31 cellular contexts compared by ENCODE assay signal in genomic region chr20:24742989-24743388, GRCh38.
"Had no signal": no experiment of that assay in that cellular context is flagged by ENCODE, and none has a peak within 500 bp of the region (broad histone marks: within the 10 kb centered on the region; RNA-seq: fewer than 3 reads in every experiment).

No MANE protein-coding gene starts in this region.

- H3K27ac ChIP-seq: brain microvascular endothelial cell, PC-9, RWPE1 had no signal

- DNase-seq: activated CD4-positive, alpha-beta T cell treated with anti-CD3 and anti-CD28 coated beads for 1 hour; activated CD4-positive, alpha-beta T cell treated with anti-CD3 and anti-CD28 coated beads for 48 hours; activated CD4-positive, CD25-positive, alpha-beta regulatory T cell; activated effector memory CD4-positive, alpha-beta T cell treated with Interleukin-2 at 50 U/mL for 16 hours; activated naive CD4-positive, alpha-beta T cell treated with anti-CD3 and anti-CD28 coated beads, Interleukin-2, amount 10 ng/mL, durations not matched to agents 7 days and 5 days; activated T-cell treated with anti-CD3 and anti-CD28 coated beads, Interleukin-2, amount 50 U/mL, for 48 hours; amniotic stem cell; aorta; brain microvascular endothelial cell; central memory CD4-positive, alpha-beta T cell; IMR-90; NCI-H1417; NCI-H146; NCI-H187; NCI-H2107; NCI-H2171; NCI-H510A; NCI-H526; NCI-H748 treated with DMSO at 0.1 percent for 48 hours; NK-92 treated with Interleukin-12 subunit alpha and Interleukin-12 subunit beta, amount 100 ng/mL, for 24 hours; PC-9; SIG-M5; SW 1271; T-helper 1 cell; T-helper 2 cell; T-helper 9 cell had no signal

- H2AFZ ChIP-seq: PC-9 had no signal

- H3K4me2 ChIP-seq: PC-9 had no signal

- H3K4me3 Mint-ChIP-seq: activated naive CD4-positive, alpha-beta T cell treated with anti-CD3 and anti-CD28 coated beads, Interleukin-2, amount 10 ng/mL, durations not matched to agents 7 days and 5 days; activated naive CD8-positive, alpha-beta T cell had no signal

- H3K27me3 ChIP-seq: brain microvascular endothelial cell had no signal

- H3K36me3 Mint-ChIP-seq: activated naive CD4-positive, alpha-beta T cell treated with anti-CD3 and anti-CD28 coated beads, Interleukin-2, amount 10 ng/mL, durations not matched to agents 7 days and 5 days; activated naive CD8-positive, alpha-beta T cell had no signal

- ATAC-seq: K562, Right ventricle myocardium inferior had no signal

- H3K27ac Mint-ChIP-seq: activated naive CD4-positive, alpha-beta T cell treated with anti-CD3 and anti-CD28 coated beads, Interleukin-2, amount 10 ng/mL, durations not matched to agents 7 days and 5 days; activated naive CD8-positive, alpha-beta T cell had no signal

- H3K9me3 Mint-ChIP-seq: activated naive CD4-positive, alpha-beta T cell treated with anti-CD3 and anti-CD28 coated beads, Interleukin-2, amount 10 ng/mL, durations not matched to agents 7 days and 5 days had no signal

- FAIRE-seq: K562, RCC 7860 had no signal

- H3K36me3 ChIP-seq: brain microvascular endothelial cell had no signal

- H3K27me3 Mint-ChIP-seq: activated naive CD8-positive, alpha-beta T cell had no signal

- H3K4me3 ChIP-seq: K562, PC-9 had no signal
